Comparison of ENCODE assay signal across 21 cellular contexts in genomic region chr15:97679289-97679688, GRCh38.
A peak's percentile ranks its signal among the peaks of the same experiment; 100 is the strongest.
DNase-seq lines count a peak whose midpoint lies in the region; ATAC-seq and TF ChIP-seq lines count a peak whose summit lies in the region.
"Had no signal": no experiment of that assay in that cellular context is flagged by ENCODE, and none has a peak within 500 bp of the region (broad histone marks: within the 10 kb centered on the region; RNA-seq: fewer than 3 reads in every experiment).

No MANE protein-coding gene starts in this region.

- no peak for TF ChIP-seq POLR2A in transverse colon (IDR thresholded peaks at IDR 0.05)

- no peak for ATAC-seq in HG02678 (IDR thresholded peaks at IDR 0.05; ENCODE audit: unreplicated experiment)
- ATAC-seq: A549 had no signal

- no peak overlapping the region for H3K23ac ChIP-seq in trophoblast cell (ENCODE audit: low read length)

- no peak overlapping the region for H4K91ac ChIP-seq in trophoblast cell (ENCODE audit: low read depth, low read length)

- H3K27ac ChIP-seq in 22Rv1 (0 out of 2 replicates have a peak overlapping the region, but pooled peaks have one; percentile 17), hepatocyte (peak overlapping the region; percentile 89), mucosa of rectum (ENCODE audit: low read depth in 2 of 2, low read length in 2 of 2) (peak overlapping the region; percentile 80 to 88), transverse colon (peak overlapping the region; percentile 65 to 77 (median 75)), trophoblast cell (ENCODE audit: low read depth, low read length) (no peak overlapping the region), osteoblast (ENCODE audit: low read depth, low read length) (no peak overlapping the region)
- H3K27ac ChIP-seq: A549; BLaER1 treated with 17β-estradiol and CSF1 and Interleukin-3, amounts not matched to agents 10 nM and 100 nM had no signal

- H2AFZ ChIP-seq in hepatocyte (no peak overlapping the region), trophoblast cell (ENCODE audit: insufficient read depth, low read length, poor library complexity) (no peak overlapping the region), osteoblast (ENCODE audit: low read length) (no peak overlapping the region)

- no peak overlapping the region for H2BK12ac ChIP-seq in trophoblast cell (ENCODE audit: low read length)

- H3K79me1 ChIP-seq in trophoblast cell (ENCODE audit: low read length): no peaks in the 10 kb centered on the region

- H3K36me3 ChIP-seq in hepatocyte (replicated peaks; ENCODE audit: insufficient read depth, low read depth): no peaks in the 10 kb centered on the region
- H3K36me3 ChIP-seq in mucosa of rectum (ENCODE audit: control insufficient read depth in 2 of 2, insufficient read depth in 2 of 2, low read length in 2 of 2): no peaks in the 10 kb centered on the region
- H3K36me3 ChIP-seq in transverse colon: no peaks in the 10 kb centered on the region
- no peaks in the 10 kb centered on the region for H3K36me3 ChIP-seq in trophoblast cell (ENCODE audit: control insufficient read depth in 1 of 2, insufficient read depth in 2 of 2, low read length in 2 of 2)
- no peaks in the 10 kb centered on the region for H3K36me3 ChIP-seq in osteoblast (ENCODE audit: insufficient read depth, low read length)
- H3K36me3 ChIP-seq: BE2C; BLaER1 treated with 17β-estradiol and CSF1 and Interleukin-3, amounts not matched to agents 10 nM and 100 nM; HAP-1 had no signal

- no peak overlapping the region for H4K8ac ChIP-seq in trophoblast cell (ENCODE audit: low read depth, low read length)

- H3K18ac ChIP-seq in trophoblast cell (ENCODE audit: low read length): no peak overlapping the region

- H3K27me3 ChIP-seq in hepatocyte: no peaks in the 10 kb centered on the region
- H3K27me3 ChIP-seq in mucosa of rectum (ENCODE audit: control insufficient read depth in 2 of 2, insufficient read depth in 2 of 2, low read length in 2 of 2): no peaks in the 10 kb centered on the region
- H3K27me3 ChIP-seq in transverse colon: no peaks in the 10 kb centered on the region
- no peaks in the 10 kb centered on the region for H3K27me3 ChIP-seq in trophoblast cell (ENCODE audit: insufficient read depth, low read length)
- H3K27me3 ChIP-seq in osteoblast (ENCODE audit: insufficient read depth, low read length): no peaks in the 10 kb centered on the region
- H3K27me3 ChIP-seq: BE2C; BLaER1 treated with 17β-estradiol and CSF1 and Interleukin-3, amounts not matched to agents 10 nM and 100 nM had no signal

- no peak overlapping the region for H4K12ac ChIP-seq in trophoblast cell (ENCODE audit: low read depth, low read length)

- no peaks in the 10 kb centered on the region for H3K9me2 ChIP-seq in hepatocyte (replicated peaks; ENCODE audit: insufficient read depth)

- no peak overlapping the region for H2AK5ac ChIP-seq in trophoblast cell (ENCODE audit: low read length)

- H3K9me3 ChIP-seq in hepatocyte (ENCODE audit: low read depth) (no peaks in the 10 kb centered on the region), mucosa of rectum (ENCODE audit: control insufficient read depth in 2 of 2, low read length in 2 of 2) (no peaks in the 10 kb centered on the region), transverse colon (no peaks in the 10 kb centered on the region), trophoblast cell (ENCODE audit: insufficient read depth, low read depth, low read length) (no peaks in the 10 kb centered on the region), osteoblast (ENCODE audit: low read depth, low read length) (peaks cover 3% of the 10 kb centered on the region)
- H3K9me3 ChIP-seq: BE2C; BLaER1 treated with 17β-estradiol and CSF1 and Interleukin-3, amounts not matched to agents 10 nM and 100 nM; HAP-1 had no signal

- H3K14ac ChIP-seq in trophoblast cell (ENCODE audit: low read length): no peak overlapping the region

- intact Hi-C loops in transverse colon (cut with DNase I; ENCODE audit: low total_unique reads): no loop called here

- DNase-seq in hepatocyte (ENCODE audit: low spot score): no peak
- DNase-seq in transverse colon: no peak
- DNase-seq in trophoblast cell: no peak
- no peak for DNase-seq in osteoblast (ENCODE audit: insufficient read length, low spot score, missing footprints)
- DNase-seq: 8988T; ACHN; AML-193; BE2C; CD4-positive, alpha-beta T cell; CD8-positive, alpha-beta memory T cell; DMS 273 treated with DMSO at 0.1 percent for 48 hours; DMS79; GF-D8; GOT3; HFFc6 had no signal

- H3K4me2 ChIP-seq in hepatocyte (peak overlapping the region; percentile 8), trophoblast cell (ENCODE audit: low read length) (no peak overlapping the region), osteoblast (ENCODE audit: insufficient read depth, low read length) (no peak overlapping the region)
- H3K4me2 ChIP-seq: A549; BLaER1 treated with 17β-estradiol and CSF1 and Interleukin-3, amounts not matched to agents 10 nM and 100 nM had no signal

- H3K79me2 ChIP-seq in hepatocyte: no peaks in the 10 kb centered on the region
- no peaks in the 10 kb centered on the region for H3K79me2 ChIP-seq in trophoblast cell (ENCODE audit: control insufficient read depth, insufficient read depth, low read length, poor library complexity)
- H3K79me2 ChIP-seq in osteoblast (ENCODE audit: insufficient read depth, low read length): no peaks in the 10 kb centered on the region

- H3K4ac ChIP-seq in trophoblast cell (ENCODE audit: low read depth, low read length): no peak overlapping the region

- TF ChIP-seq CTCF in 22Rv1 (IDR thresholded peaks at IDR 0.05) (no peak), hepatocyte (IDR thresholded peaks at IDR 0.05; ENCODE audit: poor library complexity) (no peak), transverse colon (IDR thresholded peaks at IDR 0.05) (no peak), osteoblast (IDR thresholded peaks at IDR 0.05; ENCODE audit: extremely low read depth, low read depth, low read length) (no peak)

- no peak for TF ChIP-seq EP300 in transverse colon (IDR thresholded peaks at IDR 0.05; ENCODE audit: low read depth)

- no peak overlapping the region for H2BK5ac ChIP-seq in trophoblast cell (ENCODE audit: low read depth, low read length, poor library complexity)

- H4K20me1 ChIP-seq in hepatocyte (ENCODE audit: insufficient read depth, poor library complexity, severe bottlenecking) (no peaks in the 10 kb centered on the region), osteoblast (ENCODE audit: insufficient read depth, low read length) (no peaks in the 10 kb centered on the region)
- H4K20me1 ChIP-seq: BLaER1 treated with 17β-estradiol and CSF1 and Interleukin-3, amounts not matched to agents 10 nM and 100 nM had no signal

- H3K4me3 ChIP-seq in hepatocyte (no peak overlapping the region), mucosa of rectum (ENCODE audit: low read length in 2 of 2) (peak overlapping the region; percentile 28 to 46), transverse colon (peak overlapping the region in 1 of 4 donors; percentile 19), trophoblast cell (ENCODE audit: low read depth, low read length) (no peak overlapping the region), osteoblast (ENCODE audit: insufficient read depth, low read length) (no peak overlapping the region)
- H3K4me3 ChIP-seq: A549; BLaER1 treated with 17β-estradiol and CSF1 and Interleukin-3, amounts not matched to agents 10 nM and 100 nM; HAP-1 had no signal

- WGBS in hepatocyte (ENCODE audit: low lambda C conversion rate, missing lambda C conversion rate): 58% methylated on average over 3 of the region's 3 CpGs
- 30 to 52% methylated on average over 3 of the region's 3 CpGs for WGBS in transverse colon (ENCODE audit: low coverage in 1 of 2), 2 donors
- WGBS in trophoblast cell (ENCODE audit: extremely low coverage, insufficient coverage, insufficient read length): no CpG with 5 or more reads among the region's 3 CpGs

- peak overlapping the region in 1 of 2 donors; percentile 43 for H3K9ac ChIP-seq in mucosa of rectum (ENCODE audit: low read depth in 1 of 2, low read length in 2 of 2)
- no peak overlapping the region for H3K9ac ChIP-seq in trophoblast cell (ENCODE audit: low read length)
- H3K9ac ChIP-seq: BLaER1 treated with 17β-estradiol and CSF1 and Interleukin-3, amounts not matched to agents 10 nM and 100 nM had no signal

- H3K4me1 ChIP-seq in hepatocyte (ENCODE audit: insufficient read depth) (no peaks in the 10 kb centered on the region), mucosa of rectum (ENCODE audit: control insufficient read depth in 2 of 2, insufficient read depth in 2 of 2, low read length in 2 of 2) (peaks cover 10 to 21% of the 10 kb centered on the region in 2 donors), transverse colon (peaks cover 0 to 26% (median 11%) of the 10 kb centered on the region in 4 donors), trophoblast cell (ENCODE audit: control insufficient read depth in 1 of 2, insufficient read depth in 2 of 2, low read length in 2 of 2) (no peaks in the 10 kb centered on the region), osteoblast (ENCODE audit: insufficient read depth, low read length) (no peaks in the 10 kb centered on the region)
- H3K4me1 ChIP-seq: A549, BE2C, HAP-1 had no signal

- no peak overlapping the region for H2BK120ac ChIP-seq in trophoblast cell (ENCODE audit: insufficient read depth, low read length, poor library complexity)

- in situ Hi-C loops in transverse colon (cut with MboI; ENCODE audit: low pct_ligation_motif_present in 1 of 4, low pct_unique_long_range_greater_than_20kb in 1 of 4, low sequenced_read_pairs in 3 of 4): no loop called here

Comparison
In these comparisons a context has a peak if more than half of its experiments do, and no peak if none do; other contexts are left out.
1. H3K27ac ChIP-seq: peak in 22Rv1 (single experiment), hepatocyte (single experiment), mucosa of rectum (2 of 2) and transverse colon (4 of 4); none in trophoblast cell (single experiment) and osteoblast (single experiment).
2. H3K4me3 ChIP-seq: peak in mucosa of rectum (2 of 2); none in hepatocyte (single experiment), trophoblast cell (single experiment) and osteoblast (single experiment).